Comparison of ENCODE assay signal across 8 cellular contexts in the genomic region with DNA sequence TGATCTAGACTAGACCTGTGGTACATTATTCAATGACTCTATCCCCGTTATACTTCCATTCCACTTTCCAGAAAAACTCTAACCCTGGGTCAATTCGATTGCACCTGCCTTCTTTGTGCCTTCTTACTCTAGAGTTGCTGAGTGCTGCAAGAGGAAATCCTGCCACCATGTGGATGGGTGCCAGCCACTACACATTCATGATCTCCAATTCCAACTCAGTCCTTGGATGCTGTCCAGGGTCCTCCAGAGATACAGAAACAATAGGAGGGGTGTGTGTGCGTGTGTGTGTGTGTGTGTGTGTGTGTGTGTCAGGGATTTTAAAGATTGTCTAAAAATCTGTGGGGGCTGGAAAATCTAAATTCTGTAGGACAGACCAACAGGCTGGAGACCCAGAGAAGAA. TPM values are rescaled to one million over a fixed set of nuclear protein-coding genes. Genes with fewer than 3 reads are reported as not detected.
DNase-seq lines count a peak whose midpoint lies in the region; ATAC-seq and TF ChIP-seq lines count a peak whose summit lies in the region.

No MANE protein-coding gene starts in this region.

- WGBS in tibial nerve, 2 donors, result 6 to 15% methylated on average over 3 of the region's 3 CpGs

- no peak for TF ChIP-seq EP300 in tibial nerve (IDR thresholded peaks at IDR 0.05)

- peak; percentile 39 for TF ChIP-seq CTCF in GM12865 (IDR thresholded peaks at IDR 0.05; ENCODE audit: insufficient read depth, low read depth, low read length, missing control alignments)
- no peak for TF ChIP-seq CTCF in colonic mucosa (IDR thresholded peaks at IDR 0.05)
- peak in 3 of 5 experiments; percentile 8 to 15 (median 13) for TF ChIP-seq CTCF in tibial nerve (IDR thresholded peaks at IDR 0.05)

- no peak for TF ChIP-seq POLR2A in tibial nerve (IDR thresholded peaks at IDR 0.05)

- no peaks in the 10 kb centered on the region for H3K27me3 ChIP-seq in colonic mucosa
- H3K27me3 ChIP-seq in tibial nerve, result no peaks in the 10 kb centered on the region

- intact Hi-C loops in colonic mucosa (cut with DNase I), result no loop called here

- H3K9ac ChIP-seq in colonic mucosa (ENCODE audit: low read depth in 2 of 2, low read length in 2 of 2), result no peak overlapping the region

- no peaks in the 10 kb centered on the region for H3K4me1 ChIP-seq in colonic mucosa
- H3K4me1 ChIP-seq in tibial nerve, result no peaks in the 10 kb centered on the region

- no peaks in the 10 kb centered on the region for H3K36me3 ChIP-seq in colonic mucosa
- no peaks in the 10 kb centered on the region for H3K36me3 ChIP-seq in tibial nerve

- peak; percentile 46 for DNase-seq in A172 (ENCODE audit: low spot score)
- DNase-seq in GM12865 (ENCODE audit: low read depth), result peak; percentile 42
- DNase-seq in NCI-H1930 (lab: John Stamatoyannopoulos, UW), result peak; percentile 4 to 13
- peak; percentile 35 for DNase-seq in UCSD-AML1 (lab: John Stamatoyannopoulos, UW; ENCODE audit: unreplicated experiment)
- peak; percentile 44 for DNase-seq in colonic mucosa
- peak; percentile 86 to 92 for DNase-seq in lung microvascular endothelial cell (ENCODE audit: low read depth in 2 of 2)
- DNase-seq in tibial nerve (ENCODE audit: low spot score in 2 of 2), result peak; percentile 13 to 36

- ATAC-seq in HG02642 (IDR thresholded peaks at IDR 0.05; ENCODE audit: poor library complexity, unreplicated experiment), result no peak

- H3K4me3 ChIP-seq in GM12865 (ENCODE audit: low read depth, low read length) (no peak overlapping the region), colonic mucosa (no peak overlapping the region), tibial nerve (no peak overlapping the region)

- no peaks in the 10 kb centered on the region for H3K9me3 ChIP-seq in colonic mucosa
- H3K9me3 ChIP-seq in tibial nerve, result no peaks in the 10 kb centered on the region

- H3K27ac ChIP-seq in colonic mucosa, result no peak overlapping the region
- H3K27ac ChIP-seq in tibial nerve, result no peak overlapping the region

RNA-seq across cellular contexts. Expression of a gene that starts 42.9 kb away (rescaled TPM):
- 0.14 and 0.38 TPM in 2 replicates for total RNA-seq in A172 (2014; rRNA removed; shearing (Covaris generic))
- total RNA-seq in colonic mucosa (10 to 100 TPM; 14.8 to 16.2 TPM), lung microvascular endothelial cell (0.44 and 0.60 TPM in 2 replicates), tibial nerve (10 to 100 TPM; 12.1 to 34.3 (median 13.9) TPM)

RNA-seq across cellular contexts. Expression of a gene that starts 55.8 kb away (rescaled TPM):
- 0.29 TPM in 1 of 2 replicates, not detected in the other for total RNA-seq in A172 (2014; rRNA removed; shearing (Covaris generic))
- total RNA-seq in colonic mucosa (under 1 TPM; 0.27 to 0.35 TPM), lung microvascular endothelial cell (0.40 and 0.65 TPM in 2 replicates), tibial nerve (1 to 10 TPM in 3 of 4 donors, under 1 TPM in 1; 0.78 to 3.5 (median 1.5) TPM)

Comparison
In these comparisons a context has a peak if more than half of its experiments do, and no peak if none do; other contexts are left out.
1. DNase-seq: peak in every context shown above with its lines; median percentile 89 in lung microvascular endothelial cell; 46 in A172; 44 in colonic mucosa; 42 in GM12865; 35 in UCSD-AML1; 24 in tibial nerve; 8 in NCI-H1930.